ENCODE assay signal across 8 cellular contexts in genomic region chr5:77851229-77852067, GRCh38.
DNase-seq lines count a peak whose midpoint lies in the region; ATAC-seq and TF ChIP-seq lines count a peak whose summit lies in the region.

No MANE protein-coding gene starts in this region.

- CTCF ChIA-PET in Calu3 (lab: Charles Lee): no interaction called here

- H3K4me3 ChIP-seq in lower leg skin (ENCODE audit: low read depth, poor library complexity, severe bottlenecking): peak overlapping the region; percentile 19

- H3K36me3 Mint-ChIP-seq in Calu3 (ENCODE audit: insufficient read depth, unreplicated experiment): peaks cover 6% of the 10 kb centered on the region

- H3K27ac ChIP-seq in temporal lobe (ENCODE audit: low read depth, low read length): peak overlapping the region; percentile 80

- no peaks in the 10 kb centered on the region for H3K9me3 Mint-ChIP-seq in Calu3 (ENCODE audit: low read depth, unreplicated experiment)

- no peak overlapping the region for H3K27ac Mint-ChIP-seq in Calu3 (ENCODE audit: unreplicated experiment)

- intact Hi-C loops in Calu3 (cut with micrococcal nuclease; ENCODE audit: unreplicated experiment): no loop called here
- intact Hi-C loops in lower leg skin (cut with DNase I; ENCODE audit: low total_unique reads): no loop called here

- no peak for TF ChIP-seq CTCF in Calu3 (IDR thresholded peaks at IDR 0.05; ENCODE audit: unreplicated experiment)
- TF ChIP-seq CTCF in lower leg skin (IDR thresholded peaks at IDR 0.05): no peak

- H3K27me3 Mint-ChIP-seq in Calu3 (ENCODE audit: unreplicated experiment): peaks cover 14% of the 10 kb centered on the region

- DNase-seq in Calu3 (peak; percentile 26), M059J (ENCODE audit: low read depth) (peak; percentile 22), dermis blood vessel endothelial cell (peak; percentile 37), lower leg skin (ENCODE audit: low spot score in 2 of 2) (no peak), DMS153 (lab: John Stamatoyannopoulos, UW) (no peak), NCI-H1436 (lab: John Stamatoyannopoulos, UW) (no peak)

- no peak for ATAC-seq in HG03565 (IDR thresholded peaks at IDR 0.05; ENCODE audit: unreplicated experiment)

- no TSS peak for BruUV-seq in Calu3 (replicated peaks; lab: Mats Ljungman, UMichigan)

- peak overlapping the region; percentile 45 for H3K4me3 Mint-ChIP-seq in Calu3 (ENCODE audit: low read depth, unreplicated experiment)

- 6 to 8% methylated on average over 76 to 83 of the region's 83 CpGs for WGBS in lower leg skin, 2 donors

- no peak for TF ChIP-seq POLR2A in lower leg skin (IDR thresholded peaks at IDR 0.05)

- no peaks in the 10 kb centered on the region for H3K4me1 Mint-ChIP-seq in Calu3 (ENCODE audit: low read depth, unreplicated experiment)

Comparison
In these comparisons a context has a peak if more than half of its experiments do, and no peak if none do; other contexts are left out.
1. DNase-seq: peak in Calu3 (single experiment), M059J (single experiment) and dermis blood vessel endothelial cell (single experiment); none in lower leg skin (0 of 2), DMS153 (single experiment) and NCI-H1436 (single experiment).